In the genomic region with DNA sequence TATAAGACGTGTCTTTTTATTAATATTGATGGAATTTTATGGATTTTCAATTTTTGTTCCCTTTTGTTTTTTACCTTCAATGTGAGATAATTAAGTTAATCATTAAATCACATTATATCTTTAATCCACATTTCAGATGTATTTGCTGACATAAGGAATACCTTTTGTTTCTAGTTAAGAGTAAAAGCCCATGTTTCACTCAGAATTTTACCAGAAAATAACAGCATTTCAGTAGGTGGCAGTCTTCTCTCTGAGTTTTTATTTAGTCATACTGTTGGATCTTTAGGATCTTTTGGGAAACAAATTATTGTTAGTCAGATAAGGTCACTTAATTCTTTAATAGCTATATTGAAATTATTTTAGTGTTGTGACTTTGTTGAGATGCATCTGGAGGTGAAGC, we compare ENCODE assay signal across 8 cellular contexts.
A peak's percentile ranks its signal among the peaks of the same experiment; 100 is the strongest.
DNase-seq lines count a peak whose midpoint lies in the region; ATAC-seq and TF ChIP-seq lines count a peak whose summit lies in the region.

No MANE protein-coding gene starts in this region.

- ATAC-seq in HG03521 (IDR thresholded peaks at IDR 0.05; ENCODE audit: unreplicated experiment) (no peak), left colon (no peak), HG03378 (IDR thresholded peaks at IDR 0.05; ENCODE audit: unreplicated experiment) (no peak)

- CTCF ChIA-PET in mammary epithelial cell (lab: Charles Lee; ENCODE audit: low non-redundant PET): no interaction called here

- no peak overlapping the region for H3K9ac ChIP-seq in mammary epithelial cell (ENCODE audit: insufficient read depth, low read length)

- no peaks in the 10 kb centered on the region for H3K9me3 ChIP-seq in mammary epithelial cell (replicated peaks; ENCODE audit: insufficient read depth, low read length)

- dilution Hi-C loops in mammary epithelial cell (cut with HindIII; ENCODE audit: low sequenced_read_pairs): no loop called here

- H3K36me3 ChIP-seq in mammary epithelial cell (ENCODE audit: insufficient read depth, low read length): peaks cover 26% of the 10 kb centered on the region

- no peak overlapping the region for H3K4me2 ChIP-seq in mammary epithelial cell (ENCODE audit: insufficient read depth, low read depth, low read length)

- peaks cover 5% of the 10 kb centered on the region for H3K36me3 Mint-ChIP-seq in mesothelial cell of epicardium
- peaks cover 62% of the 10 kb centered on the region for H3K36me3 Mint-ChIP-seq in activated T-cell treated with anti-CD3 and anti-CD28 coated beads, Interleukin-2, amount 50 U/mL, for 24 hours (ENCODE audit: low read depth)

- intact Hi-C loops in mammary epithelial cell (cut with micrococcal nuclease) (loop anchor here (1.0 to 10.0 kb wide), 5 partner anchors 82 to 1466 kb away; no protein-coding TSS in a partner anchor), left colon (cut with DNase I, micrococcal nuclease) (no loop called here)

- H3K27ac Mint-ChIP-seq in mesothelial cell of epicardium: peak overlapping the region; percentile 71
- no peak overlapping the region for H3K27ac Mint-ChIP-seq in activated T-cell treated with anti-CD3 and anti-CD28 coated beads, Interleukin-2, amount 50 U/mL, for 24 hours

- H3K4me3 ChIP-seq in mammary epithelial cell (replicated peaks in 1 of 3; ENCODE audit: insufficient read depth in 1 of 3, low read depth in 2 of 3, low read length in 3 of 3): no peak overlapping the region

- H3K27me3 ChIP-seq in mammary epithelial cell (ENCODE audit: insufficient read depth, low read length): no peaks in the 10 kb centered on the region

- no peaks in the 10 kb centered on the region for H3K9me3 Mint-ChIP-seq in mesothelial cell of epicardium
- H3K9me3 Mint-ChIP-seq in activated T-cell treated with anti-CD3 and anti-CD28 coated beads, Interleukin-2, amount 50 U/mL, for 24 hours: no peaks in the 10 kb centered on the region

- peaks cover 5% of the 10 kb centered on the region for H3K4me1 ChIP-seq in mammary epithelial cell (ENCODE audit: insufficient read depth, low read length)

- TF ChIP-seq CTCF in C4-2B (conservative IDR thresholded peaks at IDR 0.05) (peak; percentile 25), mammary epithelial cell (conservative IDR thresholded peaks at IDR 0.05 in 1 of 2, IDR thresholded peaks at IDR 0.05 in 1 of 2; ENCODE audit: extremely low read depth in 1 of 2, insufficient read depth in 1 of 2, low read depth in 1 of 2, low read length in 2 of 2) (peak; percentile 48 to 55), mesothelial cell of epicardium (IDR thresholded peaks at IDR 0.05; ENCODE audit: unreplicated experiment) (no peak)

- H3K79me2 ChIP-seq in mammary epithelial cell (ENCODE audit: insufficient read depth, low read length): peaks cover 14% of the 10 kb centered on the region

- no peaks in the 10 kb centered on the region for H3K27me3 Mint-ChIP-seq in mesothelial cell of epicardium (ENCODE audit: low read depth)
- no peaks in the 10 kb centered on the region for H3K27me3 Mint-ChIP-seq in activated T-cell treated with anti-CD3 and anti-CD28 coated beads, Interleukin-2, amount 50 U/mL, for 24 hours

- in situ Hi-C loops in mammary epithelial cell (cut with MboI; ENCODE audit: low sequenced_read_pairs in 2 of 2): no loop called here

- H3K27ac ChIP-seq in C4-2B: no peak overlapping the region
- peak overlapping the region; percentile 3 for H3K27ac ChIP-seq in mammary epithelial cell (ENCODE audit: insufficient read depth, low read depth, low read length)

- H3K4me3 Mint-ChIP-seq in mesothelial cell of epicardium: no peak overlapping the region
- no peak overlapping the region for H3K4me3 Mint-ChIP-seq in activated T-cell treated with anti-CD3 and anti-CD28 coated beads, Interleukin-2, amount 50 U/mL, for 24 hours

- H2AFZ ChIP-seq in mammary epithelial cell (ENCODE audit: low read depth, low read length): no peak overlapping the region

- WGBS in mammary epithelial cell (ENCODE audit: low coverage, missing lambda C conversion rate): 100% methylated on average over 1 of the region's 1 CpG

- BruUV-seq in mammary epithelial cell (replicated peaks; lab: Mats Ljungman, UMichigan): no TSS peak

- H4K20me1 ChIP-seq in mammary epithelial cell (ENCODE audit: insufficient read depth, low read length): no peaks in the 10 kb centered on the region

- DNase-seq in NCI-H1694 treated with DMSO at 0.1 percent for 48 hours (lab: John Stamatoyannopoulos, UW) (peak; percentile 19), mammary epithelial cell (peak; percentile 23), mesothelial cell of epicardium (ENCODE audit: low spot score in 2 of 2, unreplicated experiment in 2 of 2) (no peak), left colon (no peak)
- no peak for DNase-seq in activated T-cell treated with anti-CD3 and anti-CD28 coated beads, Interleukin-2, amount 50 U/mL, for 24 hours

- peaks cover 20% of the 10 kb centered on the region for H3K4me1 Mint-ChIP-seq in mesothelial cell of epicardium
- H3K4me1 Mint-ChIP-seq in activated T-cell treated with anti-CD3 and anti-CD28 coated beads, Interleukin-2, amount 50 U/mL, for 24 hours (ENCODE audit: low read depth): peaks cover 5% of the 10 kb centered on the region

Comparison
In these comparisons a context has a peak if more than half of its experiments do, and no peak if none do; other contexts are left out.
1. DNase-seq: peak in NCI-H1694 treated with DMSO at 0.1 percent for 48 hours (single experiment) and mammary epithelial cell (single experiment); none in mesothelial cell of epicardium (0 of 2), activated T-cell treated with anti-CD3 and anti-CD28 coated beads, Interleukin-2, amount 50 U/mL, for 24 hours (single experiment) and left colon (0 of 2).